ENCODE assay signal across 34 cellular contexts in genomic region chr11:113957016-113957415, GRCh38. TPM values are rescaled to one million over a fixed set of nuclear protein-coding genes. Genes with fewer than 3 reads are reported as not detected.
DNase-seq lines count a peak whose midpoint lies in the region; ATAC-seq, FAIRE-seq and TF ChIP-seq lines count a peak whose summit lies in the region.
"Had no signal": no experiment of that assay in that cellular context is flagged by ENCODE, and none has a peak within 500 bp of the region (broad histone marks: within the 10 kb centered on the region; RNA-seq: fewer than 3 reads in every experiment).

No MANE protein-coding gene starts in this region.

- DNase-seq in BE2C = peak; percentile 33
- peak; percentile 26 for DNase-seq in NCI-H1092 (lab: John Stamatoyannopoulos, UW)
- peak; percentile 87 to 96 for DNase-seq in NCI-H524 (lab: John Stamatoyannopoulos, UW)
- no peak for DNase-seq in H1 (ENCODE audit: low read depth in 1 of 2, low spot score in 2 of 2)
- DNase-seq in right cardiac atrium = no peak
- DNase-seq in activated CD8-positive, alpha-beta T cell treated with anti-CD3 and anti-CD28 coated beads for 36 hours = no peak
- DNase-seq: activated CD4-positive, alpha-beta T cell treated with anti-CD3 and anti-CD28 coated beads for 4 hours; amniotic stem cell; brain microvascular endothelial cell; Calu3; cerebellar nuclear complex; esophagus squamous epithelium; foreskin keratinocyte; heart right ventricle; left ventricle myocardium inferior; mesenchymal stem cell; NCI-H146; SIG-M5; spleen; stimulated activated CD4-positive, alpha-beta T cell treated with anti-CD3 and anti-CD28 coated beads, Interleukin-2, amount 100 ng/mL, for 24 hours had no signal

- ATAC-seq in right cardiac atrium = no peak
- ATAC-seq in HG02885 (IDR thresholded peaks at IDR 0.05; ENCODE audit: poor library complexity, unreplicated experiment) = no peak
- no peak for ATAC-seq in HG02938 (IDR thresholded peaks at IDR 0.05; ENCODE audit: unreplicated experiment)
- no peak for ATAC-seq in activated CD8-positive, alpha-beta T cell treated with anti-CD3 and anti-CD28 coated beads for 36 hours
- ATAC-seq: foreskin keratinocyte, heart right ventricle had no signal

- H2BK5ac ChIP-seq in H1 (ENCODE audit: low read depth, low read length) = no peak overlapping the region

- H3K9ac ChIP-seq in H1 (replicated peaks in 1 of 4; ENCODE audit: extremely low read depth in 1 of 4, low read depth in 3 of 4, low read length in 3 of 4) = no peak overlapping the region

- H3K4ac ChIP-seq in H1 (replicated peaks; ENCODE audit: insufficient read length, low read depth, low read length) = no peak overlapping the region

- no peaks in the 10 kb centered on the region for H3K23me2 ChIP-seq in H1 (ENCODE audit: low read depth, low read length)

- H3K9me3 Mint-ChIP-seq in activated CD8-positive, alpha-beta T cell treated with anti-CD3 and anti-CD28 coated beads for 36 hours = no peaks in the 10 kb centered on the region
- H3K9me3 Mint-ChIP-seq: activated naive CD4-positive, alpha-beta T cell treated with anti-CD3 and anti-CD28 coated beads, Interleukin-2, amount 50 U/mL, for 24 hours; neural crest cell; stimulated activated naive CD8-positive, alpha-beta T cell treated with anti-CD3 and anti-CD28 coated beads, Interleukin-15, Interleukin-2, amounts not matched to agents 100 ng/mL and 50 ng/mL, for 24 hours had no signal

- no peak overlapping the region for H2AK5ac ChIP-seq in H1 (ENCODE audit: low read depth, low read length)

- peaks cover 13% of the 10 kb centered on the region for H3K27me3 Mint-ChIP-seq in activated CD8-positive, alpha-beta T cell treated with anti-CD3 and anti-CD28 coated beads for 36 hours

- no peak overlapping the region for H3K56ac ChIP-seq in H1 (replicated peaks; ENCODE audit: insufficient read length, low read depth, low read length)

- H3K18ac ChIP-seq in H1 (ENCODE audit: extremely low read depth, low read length) = no peak overlapping the region

- TF ChIP-seq CTCF in BE2C (IDR thresholded peaks at IDR 0.05; ENCODE audit: low read depth, low read length) (no peak), H1 (IDR thresholded peaks at IDR 0.05; ENCODE audit: control extremely low read depth in 1 of 3, insufficient read depth in 1 of 3, low read depth in 1 of 3, low read length in 3 of 3) (no peak)
- no peak for TF ChIP-seq CTCF in activated CD8-positive, alpha-beta T cell treated with anti-CD3 and anti-CD28 coated beads for 36 hours (IDR thresholded peaks at IDR 0.05)

- no peak overlapping the region for H3K27ac ChIP-seq in H1 (ENCODE audit: low read depth, low read length)
- H3K27ac ChIP-seq in right cardiac atrium (ENCODE audit: low read length) = no peak overlapping the region
- H3K27ac ChIP-seq: brain microvascular endothelial cell, esophagus squamous epithelium, foreskin keratinocyte, heart right ventricle, left ventricle myocardium inferior, right atrium auricular region, spleen, thoracic aorta, VCaP had no signal

- 85% methylated on average over 9 of the region's 9 CpGs; no CpG with 5 or more reads in 1 of the 2 experiments for WGBS in H1 (ENCODE audit: extremely low coverage in 1 of 2, insufficient coverage in 1 of 2, insufficient read length in 1 of 2, insufficient replicate concordance in 2 of 2, low coverage in 1 of 2, low lambda C conversion rate in 2 of 2, missing lambda C conversion rate in 1 of 2), 2 experiments
- WGBS in right cardiac atrium = 56% methylated on average over 9 of the region's 9 CpGs

- no peak overlapping the region for H3K14ac ChIP-seq in H1 (ENCODE audit: insufficient read length)

- no peak overlapping the region for H3K23ac ChIP-seq in H1 (ENCODE audit: insufficient read length)

- CTCF ChIA-PET in H1 (lab: Charles Lee; ENCODE audit: partially characterized antibody) = interaction anchor here (0.5 to 4.9 kb wide), 5 partner anchors 28 to 305 kb away, joined by 3 to 23 read pairs (median 15); no protein-coding TSS in a partner anchor
- CTCF ChIA-PET in activated CD8-positive, alpha-beta T cell treated with anti-CD3 and anti-CD28 coated beads for 36 hours (lab: Charles Lee) = no interaction called here

- no peaks in the 10 kb centered on the region for H3K4me1 Mint-ChIP-seq in activated CD8-positive, alpha-beta T cell treated with anti-CD3 and anti-CD28 coated beads for 36 hours (ENCODE audit: low read depth)
- H3K4me1 Mint-ChIP-seq: activated naive CD4-positive, alpha-beta T cell treated with anti-CD3 and anti-CD28 coated beads, Interleukin-2, amount 50 U/mL, for 24 hours had no signal

- 0 out of 2 replicates have a peak overlapping the region, but pooled peaks have one; percentile 72 for H2BK20ac ChIP-seq in H1 (ENCODE audit: low read length)

- H4K91ac ChIP-seq in H1 (replicated peaks; ENCODE audit: insufficient read length, low read length) = no peak overlapping the region

- intact Hi-C loops in right cardiac atrium (cut with DNase I) = no loop called here
- intact Hi-C loops in activated CD8-positive, alpha-beta T cell treated with anti-CD3 and anti-CD28 coated beads for 36 hours (cut with micrococcal nuclease) = no loop called here

- peaks cover 11% of the 10 kb centered on the region for H3K4me1 ChIP-seq in BE2C
- peaks cover 2 to 19% (median 5%) of the 10 kb centered on the region in 4 experiments; a peak in 6 of 7 replicates for H3K4me1 ChIP-seq in H1 (replicated peaks in 1 of 4; ENCODE audit: control insufficient read depth in 3 of 4, insufficient read depth in 4 of 4, low read length in 3 of 4)
- no peaks in the 10 kb centered on the region for H3K4me1 ChIP-seq in right cardiac atrium (ENCODE audit: control insufficient read depth, insufficient read depth, low read length)
- H3K4me1 ChIP-seq: esophagus squamous epithelium, foreskin keratinocyte, heart right ventricle, left ventricle myocardium inferior, right atrium auricular region had no signal

- no peak overlapping the region for H2BK120ac ChIP-seq in H1 (replicated peaks; ENCODE audit: low read depth, low read length)

- POLR2A ChIA-PET in H1 (lab: Charles Lee; ENCODE audit: partially characterized antibody) = interaction anchor here (0.7 kb wide), 1 partner anchor 1151 kb away, joined by 3 read pairs; no protein-coding TSS in a partner anchor
- POLR2A ChIA-PET in activated CD8-positive, alpha-beta T cell treated with anti-CD3 and anti-CD28 coated beads for 36 hours (lab: Charles Lee) = no interaction called here

- no peak overlapping the region for H3K4me3 Mint-ChIP-seq in activated CD8-positive, alpha-beta T cell treated with anti-CD3 and anti-CD28 coated beads for 36 hours
- H3K4me3 Mint-ChIP-seq: activated naive CD4-positive, alpha-beta T cell treated with anti-CD3 and anti-CD28 coated beads, Interleukin-2, amount 50 U/mL, for 24 hours; neural crest cell; stimulated activated naive CD8-positive, alpha-beta T cell treated with anti-CD3 and anti-CD28 coated beads, Interleukin-15, Interleukin-2, amounts not matched to agents 100 ng/mL and 50 ng/mL, for 24 hours had no signal

- TF ChIP-seq EP300 in H1 (IDR thresholded peaks at IDR 0.05; ENCODE audit: borderline replicate concordance in 1 of 2, low read depth in 2 of 2, low read length in 2 of 2) = no peak

- H3K27ac Mint-ChIP-seq in activated CD8-positive, alpha-beta T cell treated with anti-CD3 and anti-CD28 coated beads for 36 hours = no peak overlapping the region
- H3K27ac Mint-ChIP-seq: activated naive CD4-positive, alpha-beta T cell treated with anti-CD3 and anti-CD28 coated beads, Interleukin-2, amount 50 U/mL, for 24 hours; stimulated activated naive CD8-positive, alpha-beta T cell treated with anti-CD3 and anti-CD28 coated beads, Interleukin-15, Interleukin-2, amounts not matched to agents 100 ng/mL and 50 ng/mL, for 24 hours had no signal

- TF ChIP-seq RAD21 in H1 (IDR thresholded peaks at IDR 0.05 in 1 of 2, conservative IDR thresholded peaks at IDR 0.05 in 1 of 2; ENCODE audit: low read depth in 2 of 2, low read length in 2 of 2) = no peak

- H3K4me3 ChIP-seq in BE2C (ENCODE audit: low read depth, low read length) (no peak overlapping the region), H1 (ENCODE audit: extremely low read depth in 1 of 4, insufficient read depth in 2 of 4, low read depth in 3 of 4, low read length in 4 of 4) (no peak overlapping the region), right cardiac atrium (ENCODE audit: low read length) (no peak overlapping the region)
- H3K4me3 ChIP-seq: esophagus squamous epithelium, heart right ventricle, left ventricle myocardium inferior, right atrium auricular region, spleen, thoracic aorta had no signal

- peak overlapping the region; percentile 63; the same call in 1 of the 2 replicates for H2BK12ac ChIP-seq in H1 (ENCODE audit: low read depth, low read length)

- H3K9me3 ChIP-seq in BE2C (no peaks in the 10 kb centered on the region), H1 (ENCODE audit: insufficient read depth in 2 of 2, low read depth in 1 of 2, low read length in 1 of 2) (no peaks in the 10 kb centered on the region), right cardiac atrium (ENCODE audit: control insufficient read depth, low read length) (no peaks in the 10 kb centered on the region)
- H3K9me3 ChIP-seq: esophagus squamous epithelium, heart right ventricle, left ventricle myocardium inferior, right atrium auricular region, spleen, thoracic aorta had no signal

- no peak for TF ChIP-seq POLR2A in H1 (IDR thresholded peaks at IDR 0.05; ENCODE audit: control extremely low read depth in 1 of 2, low read depth in 2 of 2, low read length in 2 of 2)

- no peaks in the 10 kb centered on the region for H3K79me2 ChIP-seq in H1 (ENCODE audit: control insufficient read depth in 1 of 2, insufficient read depth in 2 of 2, low read length in 2 of 2)

- no peak overlapping the region for H4K8ac ChIP-seq in H1 (ENCODE audit: extremely low read depth, insufficient read depth, low read length)

- H3K36me3 ChIP-seq in BE2C (no peaks in the 10 kb centered on the region), H1 (ENCODE audit: control insufficient read depth in 2 of 4, insufficient read depth in 4 of 4, low read length in 3 of 4) (no peaks in the 10 kb centered on the region)
- H3K36me3 ChIP-seq: brain microvascular endothelial cell, esophagus squamous epithelium, heart right ventricle, left ventricle myocardium inferior, right atrium auricular region, spleen, thoracic aorta had no signal

- H2AFZ ChIP-seq in H1 (ENCODE audit: low read length) = peak overlapping the region; percentile 34; the same call in 1 of the 2 replicates

- H2BK15ac ChIP-seq in H1 (ENCODE audit: low read length) = no peak overlapping the region

- no peaks in the 10 kb centered on the region for H3K36me3 Mint-ChIP-seq in activated CD8-positive, alpha-beta T cell treated with anti-CD3 and anti-CD28 coated beads for 36 hours (ENCODE audit: low read depth)
- H3K36me3 Mint-ChIP-seq: activated naive CD4-positive, alpha-beta T cell treated with anti-CD3 and anti-CD28 coated beads, Interleukin-2, amount 50 U/mL, for 24 hours had no signal

- no peak for FAIRE-seq in H1 (lab: Jason Lieb, UNC)
- FAIRE-seq: A204.1, H54, keratinocyte had no signal

- H4K20me1 ChIP-seq in H1 (replicated peaks in 1 of 2; ENCODE audit: control insufficient read depth in 1 of 2, insufficient read depth in 2 of 2, low read length in 2 of 2) = no peaks in the 10 kb centered on the region

- no peak overlapping the region for H3K4me2 ChIP-seq in H1 (ENCODE audit: insufficient read depth in 1 of 2, low read depth in 2 of 2, low read length in 2 of 2)

- H3K27me3 ChIP-seq in BE2C (no peaks in the 10 kb centered on the region), H1 (replicated peaks in 1 of 4; ENCODE audit: control insufficient read depth in 3 of 4, extremely low read depth in 1 of 4, insufficient read depth in 3 of 4, low read length in 3 of 4) (no peaks in the 10 kb centered on the region; a peak in 2 of 7 replicates), right cardiac atrium (ENCODE audit: control insufficient read depth, insufficient read depth) (peaks cover 2% of the 10 kb centered on the region)
- H3K27me3 ChIP-seq: brain microvascular endothelial cell, right atrium auricular region had no signal

- no peaks in the 10 kb centered on the region for H3K79me1 ChIP-seq in H1 (ENCODE audit: low read depth, low read length)

- no peak overlapping the region for H4K5ac ChIP-seq in H1 (ENCODE audit: insufficient read length, low read depth, low read length)

RNA-seq across cellular contexts. Expression of gene HTR3A, which starts 17.9 kb away (rescaled TPM):
- polyA plus RNA-seq in BE2C (2012; ENCODE audit: insufficient read depth, insufficient read length, low read depth) = 4.4 TPM
- total RNA-seq in H1 (2021; fragmentation: NEBNext Ultra II Directional; extraction: Animal tissue kit (Norgen Biotek cat#: 25700)) = 6.5 and 7.5 TPM in 2 replicates
- 8.9 and 9.3 TPM in 2 replicates for polyA plus RNA-seq in H1 (2011; rRNA removed)
- 8.3 TPM for polyA plus RNA-seq in H1 (2011; cell fraction: cytosol; rRNA removed)
- polyA plus RNA-seq in H1 (2011; cell fraction: nucleus; rRNA removed) = 9.4 TPM
- polyA plus RNA-seq in H1 (2012, experiment 1 of 2) = 5.6 to 8.5 TPM (median 7.1 TPM) in 4 replicates
- polyA plus RNA-seq in H1 (2012, experiment 2 of 2) = 7.9 TPM
- polyA plus RNA-seq in H1 (2013, experiment 1 of 2) = 6.6 TPM
- 7.9 TPM for polyA plus RNA-seq in H1 (2013, experiment 2 of 2)
- 9.5 and 11.4 TPM in 2 replicates for polyA minus RNA-seq in H1 (2011; rRNA and poly(A)+ RNA removed)
- polyA minus RNA-seq in H1 (2011; cell fraction: cytosol; rRNA and poly(A)+ RNA removed) = 2.8 TPM
- 4.7 TPM for polyA minus RNA-seq in H1 (2011; cell fraction: nucleus; rRNA and poly(A)+ RNA removed)
- not detected for total RNA-seq in right cardiac atrium
- polyA plus RNA-seq in right cardiac atrium = 0.09 TPM
- total RNA-seq in activated CD8-positive, alpha-beta T cell treated with anti-CD3 and anti-CD28 coated beads for 36 hours = not detected
- total RNA-seq: Calu3, Daoy, dermis microvascular lymphatic vessel endothelial cell, esophagus squamous epithelium, foreskin keratinocyte, left ventricle myocardium inferior, thoracic aorta had no signal
- polyA plus RNA-seq: foreskin keratinocyte, keratinocyte had no signal

RNA-seq across cellular contexts. Expression of gene HTR3B, which starts 52.4 kb away (rescaled TPM):
- polyA plus RNA-seq in BE2C (2012; ENCODE audit: insufficient read depth, insufficient read length, low read depth) = not detected
- total RNA-seq in H1 (2021; fragmentation: NEBNext Ultra II Directional; extraction: Animal tissue kit (Norgen Biotek cat#: 25700)) = not detected in 2 replicates
- polyA plus RNA-seq in H1 (2011; rRNA removed) (not detected in 2 replicates), right cardiac atrium (not detected)
- polyA plus RNA-seq in H1 (2011; cell fraction: cytosol; rRNA removed) = not detected
- polyA plus RNA-seq in H1 (2011; cell fraction: nucleus; rRNA removed) = not detected
- not detected in 4 replicates for polyA plus RNA-seq in H1 (2012, experiment 1 of 2)
- polyA plus RNA-seq in H1 (2012, experiment 2 of 2) = not detected
- not detected for polyA plus RNA-seq in H1 (2013, experiment 1 of 2)
- not detected for polyA plus RNA-seq in H1 (2013, experiment 2 of 2)
- polyA minus RNA-seq in H1 (2011; rRNA and poly(A)+ RNA removed) = not detected in 2 replicates
- polyA minus RNA-seq in H1 (2011; cell fraction: cytosol; rRNA and poly(A)+ RNA removed) = not detected
- not detected for polyA minus RNA-seq in H1 (2011; cell fraction: nucleus; rRNA and poly(A)+ RNA removed)
- not detected for total RNA-seq in right cardiac atrium
- total RNA-seq in activated CD8-positive, alpha-beta T cell treated with anti-CD3 and anti-CD28 coated beads for 36 hours = not detected
- total RNA-seq: Calu3, Daoy, dermis microvascular lymphatic vessel endothelial cell, foreskin keratinocyte, heart right ventricle, left ventricle myocardium inferior, right atrium auricular region, spleen, thoracic aorta, urinary bladder had no signal
- polyA plus RNA-seq: foreskin keratinocyte, heart right ventricle, keratinocyte, spleen, urinary bladder had no signal

Comparison
In these comparisons a context has a peak if more than half of its experiments do, and no peak if none do; other contexts are left out.
1. DNase-seq: peak in BE2C (single experiment), NCI-H1092 (single experiment) and NCI-H524 (2 of 2); none in H1 (0 of 2), right cardiac atrium (0 of 3) and activated CD8-positive, alpha-beta T cell treated with anti-CD3 and anti-CD28 coated beads for 36 hours (single experiment).